ENCODE assay signal across 9 cellular contexts in genomic region chr5:158287643-158288228, GRCh38.
DNase-seq lines count a peak whose midpoint lies in the region; ATAC-seq and TF ChIP-seq lines count a peak whose summit lies in the region.
"Had no signal": no experiment of that assay in that cellular context is flagged by ENCODE, and none has a peak within 500 bp of the region (broad histone marks: within the 10 kb centered on the region; RNA-seq: fewer than 3 reads in every experiment).

No MANE protein-coding gene starts in this region.

- H3K27ac ChIP-seq in right lobe of liver = no peak overlapping the region

- DNase-seq in AG08395 (ENCODE audit: low spot score) (peak; percentile 43), HFF-Myc (ENCODE audit: extremely low read depth, low read depth) (peak; percentile 9), brain pericyte (ENCODE audit: low read depth, low spot score) (peak; percentile 73), right lobe of liver (peak in 1 of 3 donors; percentile 52), anterior cingulate cortex (lab: John Stamatoyannopoulos, UW) (no peak)
- DNase-seq: COR-L47 had no signal

- TF ChIP-seq CTCF in HFF-Myc (IDR thresholded peaks at IDR 0.05; ENCODE audit: low read depth, low read length, missing control alignments) (no peak), right lobe of liver (IDR thresholded peaks at IDR 0.05) (no peak)

- H3K36me3 ChIP-seq in right lobe of liver = no peaks in the 10 kb centered on the region

- 48% methylated on average over 11 of the region's 11 CpGs for WGBS in right lobe of liver (ENCODE audit: insufficient coverage, low coverage, low lambda C conversion rate, missing lambda C conversion rate)

- intact Hi-C loops in right lobe of liver (cut with DNase I) = no loop called here

- no peak overlapping the region for H3K4me3 ChIP-seq in HFF-Myc (replicated peaks; ENCODE audit: low read depth, low read length)
- H3K4me3 ChIP-seq in right lobe of liver = no peak overlapping the region

- ATAC-seq in right lobe of liver (peak; percentile 62 to 96 (median 80)), HG03520 (IDR thresholded peaks at IDR 0.05; ENCODE audit: unreplicated experiment) (no peak), HG03378 (IDR thresholded peaks at IDR 0.05; ENCODE audit: unreplicated experiment) (no peak), HG02884 (IDR thresholded peaks at IDR 0.05; ENCODE audit: unreplicated experiment) (no peak)

- TF ChIP-seq POLR2A in right lobe of liver (IDR thresholded peaks at IDR 0.05) = no peak

- H3K27me3 ChIP-seq in right lobe of liver = no peaks in the 10 kb centered on the region

- H3K9me3 ChIP-seq in right lobe of liver = no peaks in the 10 kb centered on the region

- peaks cover 0 to 7% (median 0%) of the 10 kb centered on the region in 4 donors for H3K4me1 ChIP-seq in right lobe of liver

Comparison
In these comparisons a context has a peak if more than half of its experiments do, and no peak if none do; other contexts are left out.
1. DNase-seq: peak in AG08395 (single experiment), HFF-Myc (single experiment) and brain pericyte (single experiment); none in anterior cingulate cortex (0 of 58).
2. ATAC-seq: peak in right lobe of liver (4 of 4); none in HG03520 (single experiment), HG03378 (single experiment) and HG02884 (single experiment).